In genomic region chr7:33870120-33870519, GRCh38 we compare ENCODE assay signal across 28 cellular contexts. TPM values are rescaled to one million over a fixed set of nuclear protein-coding genes. Genes with fewer than 3 reads are reported as not detected.
A peak's percentile ranks its signal among the peaks of the same experiment; 100 is the strongest.
DNase-seq lines count a peak whose midpoint lies in the region; ATAC-seq and TF ChIP-seq lines count a peak whose summit lies in the region.
"Had no signal": no experiment of that assay in that cellular context is flagged by ENCODE, and none has a peak within 500 bp of the region (broad histone marks: within the 10 kb centered on the region; RNA-seq: fewer than 3 reads in every experiment).

No MANE protein-coding gene starts in this region.

- H3K27ac Mint-ChIP-seq in endodermal cell = no peak overlapping the region
- H3K27ac Mint-ChIP-seq: CD4-positive, alpha-beta T cell had no signal

- H3K4me3 Mint-ChIP-seq in endodermal cell = no peak overlapping the region
- H3K4me3 Mint-ChIP-seq: CD4-positive, alpha-beta T cell; H9 had no signal

- H3K79me2 ChIP-seq in hepatocyte = no peaks in the 10 kb centered on the region

- H2AFZ ChIP-seq in hepatocyte = no peak overlapping the region

- no peaks in the 10 kb centered on the region for H4K20me1 ChIP-seq in hepatocyte (ENCODE audit: insufficient read depth, poor library complexity, severe bottlenecking)
- H4K20me1 ChIP-seq: BLaER1 had no signal

- H3K27me3 ChIP-seq in endodermal cell (ENCODE audit: control insufficient read depth, insufficient read depth, low read length, poor library complexity, severe bottlenecking) (no peaks in the 10 kb centered on the region), hepatocyte (no peaks in the 10 kb centered on the region)
- H3K27me3 ChIP-seq: BLaER1, Peyer's patch, SJCRH30 had no signal

- H3K36me3 Mint-ChIP-seq in endodermal cell (ENCODE audit: low read depth) = no peaks in the 10 kb centered on the region

- H3K9me3 ChIP-seq in endodermal cell (ENCODE audit: control insufficient read depth, low read length) = no peaks in the 10 kb centered on the region
- no peaks in the 10 kb centered on the region for H3K9me3 ChIP-seq in hepatocyte (ENCODE audit: low read depth)
- H3K9me3 ChIP-seq: Peyer's patch, SJCRH30 had no signal

- no peaks in the 10 kb centered on the region for H3K9me2 ChIP-seq in hepatocyte (replicated peaks; ENCODE audit: insufficient read depth)

- peaks cover 7% of the 10 kb centered on the region for H3K9me3 Mint-ChIP-seq in endodermal cell
- H3K9me3 Mint-ChIP-seq: CD4-positive, alpha-beta T cell; H9 had no signal

- H3K27me3 Mint-ChIP-seq in endodermal cell (ENCODE audit: insufficient read depth) = peaks cover 5% of the 10 kb centered on the region
- H3K27me3 Mint-ChIP-seq: CD4-positive, alpha-beta T cell had no signal

- ATAC-seq in GM18858 (IDR thresholded peaks at IDR 0.05; ENCODE audit: unreplicated experiment) = no peak
- ATAC-seq: HepG2 had no signal

- 90 to 97% methylated on average over 3 of the region's 3 CpGs for WGBS in endodermal cell (ENCODE audit: insufficient coverage in 1 of 2, insufficient read length in 1 of 2), 2 experiments
- WGBS in hepatocyte (ENCODE audit: low lambda C conversion rate, missing lambda C conversion rate) = 76% methylated on average over 3 of the region's 3 CpGs

- H3K27ac ChIP-seq in endodermal cell (ENCODE audit: low read depth, low read length) (peak overlapping the region; percentile 7), hepatocyte (no peak overlapping the region)
- H3K27ac ChIP-seq: 22Rv1, BLaER1, HL-60, Peyer's patch, SJCRH30 had no signal

- H3K9ac ChIP-seq in endodermal cell (ENCODE audit: extremely low read depth, low read length, poor library complexity, severe bottlenecking) = no peak overlapping the region
- H3K9ac ChIP-seq: BLaER1 had no signal

- H3K36me3 ChIP-seq in endodermal cell (ENCODE audit: control insufficient read depth, insufficient read depth, low read length) = no peaks in the 10 kb centered on the region
- H3K36me3 ChIP-seq in hepatocyte (replicated peaks; ENCODE audit: insufficient read depth, low read depth) = no peaks in the 10 kb centered on the region
- H3K36me3 ChIP-seq: BLaER1, Peyer's patch, SJCRH30 had no signal

- H3K4me3 ChIP-seq in endodermal cell (ENCODE audit: low read length) (no peak overlapping the region), retinal pigment epithelial cell (ENCODE audit: low read length) (no peak overlapping the region), hepatocyte (no peak overlapping the region)
- H3K4me3 ChIP-seq: BLaER1, Peyer's patch, SJCRH30 had no signal

- DNase-seq in DMS53 (lab: John Stamatoyannopoulos, UW) = peak; percentile 39
- no peak for DNase-seq in DMS53 treated with DMSO at 0.1 percent for 48 hours (lab: John Stamatoyannopoulos, UW; ENCODE audit: unreplicated experiment)
- DNase-seq in endodermal cell = no peak
- DNase-seq in retinal pigment epithelial cell (ENCODE audit: low read depth) = peak; percentile 32
- no peak for DNase-seq in GM03348 (ENCODE audit: low spot score)
- DNase-seq in hepatocyte (ENCODE audit: low spot score) = no peak
- no peak for DNase-seq in GOT3 (lab: John Stamatoyannopoulos, UW)
- DNase-seq: ACHN; CD4-positive, alpha-beta T cell; COR-L47; DMS 273 treated with DMSO at 0.1 percent for 48 hours; H9; KBM-7; NCI-H1092 treated with DMSO at 0.1 percent for 48 hours; NCI-H146; NCI-H2029; NCI-H345; NCI-H524; NCI-H82; Peyer's patch; SJCRH30 had no signal

- TF ChIP-seq CTCF in endodermal cell (conservative IDR thresholded peaks at IDR 0.05) (no peak), retinal pigment epithelial cell (conservative IDR thresholded peaks at IDR 0.05; ENCODE audit: low read depth, low read length) (no peak), hepatocyte (IDR thresholded peaks at IDR 0.05; ENCODE audit: poor library complexity) (no peak)

- no peak overlapping the region for H3K4me2 ChIP-seq in hepatocyte
- H3K4me2 ChIP-seq: BLaER1 had no signal

- H3K4me1 ChIP-seq in endodermal cell (ENCODE audit: control insufficient read depth, insufficient read depth, low read length) (peaks cover 7% of the 10 kb centered on the region), hepatocyte (ENCODE audit: insufficient read depth) (no peaks in the 10 kb centered on the region)
- H3K4me1 ChIP-seq: Peyer's patch, SJCRH30 had no signal

- peaks cover 28% of the 10 kb centered on the region for H3K4me1 Mint-ChIP-seq in endodermal cell

RNA-seq across cellular contexts. Expression of gene BMPER, which starts 35.2 kb away (rescaled TPM):
- total RNA-seq in endodermal cell (10 to 100 TPM; 71.2 to 72.2 TPM), hepatocyte (3.8 and 6.3 TPM in 2 replicates)
- 5.0 TPM for polyA plus RNA-seq in endodermal cell (2013, experiment 1 of 2)
- polyA plus RNA-seq in endodermal cell (2013, experiment 2 of 2) = 3.2 TPM
- 4.4 and 4.5 TPM in 2 replicates for polyA plus RNA-seq in hepatocyte
- total RNA-seq: CD4-positive, alpha-beta T cell; HepG2; HT-29; OCI-LY7 had no signal
- polyA plus RNA-seq: HepG2 had no signal

Comparison
In these comparisons a context has a peak if more than half of its experiments do, and no peak if none do; other contexts are left out.
1. DNase-seq: peak in DMS53 (single experiment) and retinal pigment epithelial cell (single experiment); none in DMS53 treated with DMSO at 0.1 percent for 48 hours (single experiment), endodermal cell (single experiment), GM03348 (single experiment), hepatocyte (single experiment) and GOT3 (single experiment).